Comparison of ENCODE assay signal across 10 cellular contexts in genomic region chr20:44594730-44595129, GRCh38. TPM values are rescaled to one million over a fixed set of nuclear protein-coding genes. Genes with fewer than 3 reads are reported as not detected.
DNase-seq lines count a peak whose midpoint lies in the region; ATAC-seq and TF ChIP-seq lines count a peak whose summit lies in the region.
"Had no signal": no experiment of that assay in that cellular context is flagged by ENCODE, and none has a peak within 500 bp of the region (broad histone marks: within the 10 kb centered on the region; RNA-seq: fewer than 3 reads in every experiment).

No MANE protein-coding gene starts in this region.

- H3K27ac ChIP-seq in SU-DHL-6 (ENCODE audit: low read depth, low read length) (peak overlapping the region; percentile 57), upper lobe of left lung (peak overlapping the region; percentile 8 to 85 (median 51))

- CTCF ChIA-PET in activated CD8-positive, alpha-beta T cell treated with anti-CD3 and anti-CD28 coated beads for 36 hours (lab: Charles Lee), result interaction anchor here (0.7 to 2.3 kb wide), 6 partner anchors 9 to 284 kb away, joined by 3 to 18 read pairs (median 4); partner anchors contain the start of gene FITM2
- CTCF ChIA-PET in activated CD8-positive, alpha-beta T cell treated with anti-CD3 and anti-CD28 coated beads, Interleukin-2, amount 10 ng/mL, durations not matched to agents 7 days and 5 days (lab: Charles Lee), result interaction anchor here (0.8 to 1.9 kb wide), 6 partner anchors 10 to 88 kb away, joined by 3 to 7 read pairs (median 4); no protein-coding TSS in a partner anchor

- no peak for TF ChIP-seq CTCF in activated CD8-positive, alpha-beta T cell treated with anti-CD3 and anti-CD28 coated beads for 36 hours (IDR thresholded peaks at IDR 0.05)
- no peak for TF ChIP-seq CTCF in SU-DHL-6 (IDR thresholded peaks at IDR 0.05; ENCODE audit: insufficient read depth, low read length, poor library complexity, severe bottlenecking)
- TF ChIP-seq CTCF in upper lobe of left lung (IDR thresholded peaks at IDR 0.05), result no peak

- H3K27me3 ChIP-seq in SU-DHL-6 (ENCODE audit: low read length), result no peaks in the 10 kb centered on the region
- H3K27me3 ChIP-seq in upper lobe of left lung, result no peaks in the 10 kb centered on the region

- no peaks in the 10 kb centered on the region for H3K9me3 Mint-ChIP-seq in activated CD8-positive, alpha-beta T cell treated with anti-CD3 and anti-CD28 coated beads for 36 hours
- no peaks in the 10 kb centered on the region for H3K9me3 Mint-ChIP-seq in activated CD8-positive, alpha-beta T cell treated with anti-CD3 and anti-CD28 coated beads, Interleukin-2, amount 10 ng/mL, durations not matched to agents 7 days and 5 days (ENCODE audit: insufficient read depth)

- H3K4me2 ChIP-seq in SU-DHL-6 (ENCODE audit: low read depth, low read length, poor library complexity, severe bottlenecking), result peak overlapping the region; percentile 31

- WGBS in upper lobe of left lung, 2 donors, result 20 to 53% methylated on average over 1 of the region's 1 CpG

- H3K36me3 ChIP-seq in SU-DHL-6 (ENCODE audit: low read length) (no peaks in the 10 kb centered on the region), upper lobe of left lung (peaks cover 0 to 28% (median 9%) of the 10 kb centered on the region in 4 donors)

- H3K4me1 Mint-ChIP-seq in activated CD8-positive, alpha-beta T cell treated with anti-CD3 and anti-CD28 coated beads for 36 hours (ENCODE audit: low read depth), result peaks cover 12% of the 10 kb centered on the region
- peaks cover 17% of the 10 kb centered on the region for H3K4me1 Mint-ChIP-seq in activated CD8-positive, alpha-beta T cell treated with anti-CD3 and anti-CD28 coated beads, Interleukin-2, amount 10 ng/mL, durations not matched to agents 7 days and 5 days (ENCODE audit: low read depth)

- H3K9me2 ChIP-seq in SU-DHL-6 (replicated peaks; ENCODE audit: insufficient read depth, low read length), result no peaks in the 10 kb centered on the region

- ATAC-seq in activated CD8-positive, alpha-beta T cell treated with anti-CD3 and anti-CD28 coated beads for 36 hours, result peak; percentile 47
- ATAC-seq in activated CD8-positive, alpha-beta T cell treated with anti-CD3 and anti-CD28 coated beads, Interleukin-2, amount 10 ng/mL, durations not matched to agents 7 days and 5 days, result no peak
- ATAC-seq in left ventricle myocardium superior (peak; percentile 43), upper lobe of left lung (ENCODE audit: low FRiP score in 2 of 2) (no peak), HG02884 (IDR thresholded peaks at IDR 0.05; ENCODE audit: unreplicated experiment) (no peak)

- POLR2A ChIA-PET in activated CD8-positive, alpha-beta T cell treated with anti-CD3 and anti-CD28 coated beads for 36 hours (lab: Charles Lee), result no interaction called here
- POLR2A ChIA-PET in activated CD8-positive, alpha-beta T cell treated with anti-CD3 and anti-CD28 coated beads, Interleukin-2, amount 10 ng/mL, durations not matched to agents 7 days and 5 days (lab: Charles Lee), result no interaction called here

- no peak overlapping the region for H3K4me3 ChIP-seq in SU-DHL-6 (ENCODE audit: insufficient read depth, low read length, poor library complexity, severe bottlenecking)
- H3K4me3 ChIP-seq in upper lobe of left lung, result no peak overlapping the region

- no peaks in the 10 kb centered on the region for H3K36me3 Mint-ChIP-seq in activated CD8-positive, alpha-beta T cell treated with anti-CD3 and anti-CD28 coated beads for 36 hours (ENCODE audit: low read depth)
- H3K36me3 Mint-ChIP-seq in activated CD8-positive, alpha-beta T cell treated with anti-CD3 and anti-CD28 coated beads, Interleukin-2, amount 10 ng/mL, durations not matched to agents 7 days and 5 days (ENCODE audit: low read depth), result no peaks in the 10 kb centered on the region

- peaks cover 50 to 58% (median 52%) of the 10 kb centered on the region in 4 donors for H3K4me1 ChIP-seq in upper lobe of left lung

- no peak for TF ChIP-seq EP300 in upper lobe of left lung (IDR thresholded peaks at IDR 0.05)

- no peaks in the 10 kb centered on the region for H4K20me1 ChIP-seq in SU-DHL-6 (ENCODE audit: low read depth, low read length)

- no peak overlapping the region for H3K4me3 Mint-ChIP-seq in activated CD8-positive, alpha-beta T cell treated with anti-CD3 and anti-CD28 coated beads for 36 hours
- no peak overlapping the region for H3K4me3 Mint-ChIP-seq in activated CD8-positive, alpha-beta T cell treated with anti-CD3 and anti-CD28 coated beads, Interleukin-2, amount 10 ng/mL, durations not matched to agents 7 days and 5 days

- H3K27me3 Mint-ChIP-seq in activated CD8-positive, alpha-beta T cell treated with anti-CD3 and anti-CD28 coated beads for 36 hours, result no peaks in the 10 kb centered on the region
- H3K27me3 Mint-ChIP-seq in activated CD8-positive, alpha-beta T cell treated with anti-CD3 and anti-CD28 coated beads, Interleukin-2, amount 10 ng/mL, durations not matched to agents 7 days and 5 days (ENCODE audit: low read depth), result peaks cover 1% of the 10 kb centered on the region

- no peak overlapping the region for H2AFZ ChIP-seq in SU-DHL-6 (ENCODE audit: low read depth, low read length, severe bottlenecking)

- intact Hi-C loops in activated CD8-positive, alpha-beta T cell treated with anti-CD3 and anti-CD28 coated beads for 36 hours (cut with micrococcal nuclease), result no loop called here
- intact Hi-C loops in left ventricle myocardium superior (cut with micrococcal nuclease), result no loop called here

- H3K9ac ChIP-seq in SU-DHL-6 (ENCODE audit: low read length), result 0 out of 2 replicates have a peak overlapping the region, but pooled peaks have one; percentile 18

- H3F3A ChIP-seq in SU-DHL-6 (ENCODE audit: insufficient read depth), result peaks cover 8% of the 10 kb centered on the region

- H3K9me3 ChIP-seq in SU-DHL-6 (ENCODE audit: insufficient read depth, low read length) (no peaks in the 10 kb centered on the region), upper lobe of left lung (no peaks in the 10 kb centered on the region)

- peak; percentile 45 for DNase-seq in activated CD8-positive, alpha-beta T cell treated with anti-CD3 and anti-CD28 coated beads for 36 hours
- no peak for DNase-seq in activated CD8-positive, alpha-beta T cell treated with anti-CD3 and anti-CD28 coated beads, Interleukin-2, amount 10 ng/mL, durations not matched to agents 7 days and 5 days
- DNase-seq in left ventricle myocardium superior (peak; percentile 61), upper lobe of left lung (peak in 1 of 2 donors; percentile 26), GM19240 (ENCODE audit: insufficient read length, low spot score) (no peak), RPMI8226 (no peak)
- DNase-seq: activated CD8-positive, alpha-beta memory T cell treated with anti-CD3 and anti-CD28 coated beads for 24 hours; NCI-H1694 had no signal

- TF ChIP-seq POLR2A in upper lobe of left lung (IDR thresholded peaks at IDR 0.05), result no peak

- peaks cover 23% of the 10 kb centered on the region for H3K79me2 ChIP-seq in SU-DHL-6 (ENCODE audit: insufficient read depth, low read length)

- no peak overlapping the region for H3K27ac Mint-ChIP-seq in activated CD8-positive, alpha-beta T cell treated with anti-CD3 and anti-CD28 coated beads for 36 hours
- no peak overlapping the region for H3K27ac Mint-ChIP-seq in activated CD8-positive, alpha-beta T cell treated with anti-CD3 and anti-CD28 coated beads, Interleukin-2, amount 10 ng/mL, durations not matched to agents 7 days and 5 days

RNA-seq across cellular contexts. Expression of gene PKIG, which starts 12.4 kb away (rescaled TPM):
- 1 to 10 TPM; 4.8 TPM for total RNA-seq in activated CD8-positive, alpha-beta T cell treated with anti-CD3 and anti-CD28 coated beads for 36 hours
- total RNA-seq in activated CD8-positive, alpha-beta T cell treated with anti-CD3 and anti-CD28 coated beads, Interleukin-2, amount 10 ng/mL, durations not matched to agents 7 days and 5 days, result 1 to 10 TPM; 2.1 to 2.2 TPM
- total RNA-seq in left ventricle myocardium superior (195 TPM), upper lobe of left lung (10 to 100 TPM; 46.1 to 91.5 (median 67.8) TPM)

RNA-seq across cellular contexts. Expression of gene ADA, which starts 56.8 kb away (rescaled TPM):
- total RNA-seq in activated CD8-positive, alpha-beta T cell treated with anti-CD3 and anti-CD28 coated beads for 36 hours, result 10 to 100 TPM; 32.8 to 36.7 TPM
- total RNA-seq in activated CD8-positive, alpha-beta T cell treated with anti-CD3 and anti-CD28 coated beads, Interleukin-2, amount 10 ng/mL, durations not matched to agents 7 days and 5 days, result 100 to 1,000 TPM; 110 to 112 TPM
- 8.5 TPM for total RNA-seq in left ventricle myocardium superior
- 1 to 10 TPM; 5.0 to 9.4 (median 7.2) TPM for total RNA-seq in upper lobe of left lung

Comparison
In these comparisons a context has a peak if more than half of its experiments do, and no peak if none do; other contexts are left out.
1. ATAC-seq: peak in activated CD8-positive, alpha-beta T cell treated with anti-CD3 and anti-CD28 coated beads for 36 hours (single experiment) and left ventricle myocardium superior (single experiment); none in activated CD8-positive, alpha-beta T cell treated with anti-CD3 and anti-CD28 coated beads, Interleukin-2, amount 10 ng/mL, durations not matched to agents 7 days and 5 days (single experiment), upper lobe of left lung (0 of 2) and HG02884 (single experiment).
2. DNase-seq: peak in activated CD8-positive, alpha-beta T cell treated with anti-CD3 and anti-CD28 coated beads for 36 hours (single experiment) and left ventricle myocardium superior (single experiment); none in activated CD8-positive, alpha-beta T cell treated with anti-CD3 and anti-CD28 coated beads, Interleukin-2, amount 10 ng/mL, durations not matched to agents 7 days and 5 days (single experiment), GM19240 (single experiment) and RPMI8226 (single experiment).
3. RNA of gene PKIG, which starts 12.4 kb away (total RNA-seq): 195 TPM in left ventricle myocardium superior (single experiment) and 46.1 to 91.5 TPM in upper lobe of left lung; 4.8 TPM in activated CD8-positive, alpha-beta T cell treated with anti-CD3 and anti-CD28 coated beads for 36 hours and 2.1 to 2.2 TPM in activated CD8-positive, alpha-beta T cell treated with anti-CD3 and anti-CD28 coated beads, Interleukin-2, amount 10 ng/mL, durations not matched to agents 7 days and 5 days; every median in the first group is over 4 times any median in the second.